Comparison of ENCODE assay signal across 1 cellular context in the genomic region with DNA sequence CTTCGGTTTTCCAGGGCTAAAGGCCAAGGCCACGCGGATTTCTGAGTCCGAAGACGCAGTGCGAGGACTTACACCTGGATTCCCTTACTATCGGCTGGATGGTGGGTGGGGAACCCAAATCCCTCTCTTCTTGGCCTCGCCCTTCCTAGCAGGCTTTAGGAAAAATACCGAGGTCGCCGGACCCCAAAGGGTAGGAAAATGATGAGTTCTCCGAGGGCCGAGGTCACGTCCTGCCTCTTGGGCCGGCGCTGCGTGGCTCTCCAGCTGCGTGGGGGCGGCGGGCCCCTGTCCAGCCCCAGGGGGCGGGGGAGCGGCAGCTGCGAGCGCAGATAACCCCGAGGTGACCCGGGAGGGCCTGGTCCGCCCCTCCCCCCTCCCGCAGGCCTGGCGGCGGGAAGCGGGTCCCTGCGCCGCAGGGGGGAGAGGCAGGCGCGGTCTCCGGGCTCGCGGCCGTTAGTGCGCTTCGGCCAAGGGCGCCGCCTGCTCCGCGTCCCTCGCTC.
TF ChIP-seq lines count a peak whose summit lies in the region.

No MANE protein-coding gene starts in this region.

TF ChIP-seq in K562, 482 proteins besides CTCF, POLR2A, EP300 and RAD21 (continued from another document and continues in another):
- TF ChIP-seq, protein P1, sequence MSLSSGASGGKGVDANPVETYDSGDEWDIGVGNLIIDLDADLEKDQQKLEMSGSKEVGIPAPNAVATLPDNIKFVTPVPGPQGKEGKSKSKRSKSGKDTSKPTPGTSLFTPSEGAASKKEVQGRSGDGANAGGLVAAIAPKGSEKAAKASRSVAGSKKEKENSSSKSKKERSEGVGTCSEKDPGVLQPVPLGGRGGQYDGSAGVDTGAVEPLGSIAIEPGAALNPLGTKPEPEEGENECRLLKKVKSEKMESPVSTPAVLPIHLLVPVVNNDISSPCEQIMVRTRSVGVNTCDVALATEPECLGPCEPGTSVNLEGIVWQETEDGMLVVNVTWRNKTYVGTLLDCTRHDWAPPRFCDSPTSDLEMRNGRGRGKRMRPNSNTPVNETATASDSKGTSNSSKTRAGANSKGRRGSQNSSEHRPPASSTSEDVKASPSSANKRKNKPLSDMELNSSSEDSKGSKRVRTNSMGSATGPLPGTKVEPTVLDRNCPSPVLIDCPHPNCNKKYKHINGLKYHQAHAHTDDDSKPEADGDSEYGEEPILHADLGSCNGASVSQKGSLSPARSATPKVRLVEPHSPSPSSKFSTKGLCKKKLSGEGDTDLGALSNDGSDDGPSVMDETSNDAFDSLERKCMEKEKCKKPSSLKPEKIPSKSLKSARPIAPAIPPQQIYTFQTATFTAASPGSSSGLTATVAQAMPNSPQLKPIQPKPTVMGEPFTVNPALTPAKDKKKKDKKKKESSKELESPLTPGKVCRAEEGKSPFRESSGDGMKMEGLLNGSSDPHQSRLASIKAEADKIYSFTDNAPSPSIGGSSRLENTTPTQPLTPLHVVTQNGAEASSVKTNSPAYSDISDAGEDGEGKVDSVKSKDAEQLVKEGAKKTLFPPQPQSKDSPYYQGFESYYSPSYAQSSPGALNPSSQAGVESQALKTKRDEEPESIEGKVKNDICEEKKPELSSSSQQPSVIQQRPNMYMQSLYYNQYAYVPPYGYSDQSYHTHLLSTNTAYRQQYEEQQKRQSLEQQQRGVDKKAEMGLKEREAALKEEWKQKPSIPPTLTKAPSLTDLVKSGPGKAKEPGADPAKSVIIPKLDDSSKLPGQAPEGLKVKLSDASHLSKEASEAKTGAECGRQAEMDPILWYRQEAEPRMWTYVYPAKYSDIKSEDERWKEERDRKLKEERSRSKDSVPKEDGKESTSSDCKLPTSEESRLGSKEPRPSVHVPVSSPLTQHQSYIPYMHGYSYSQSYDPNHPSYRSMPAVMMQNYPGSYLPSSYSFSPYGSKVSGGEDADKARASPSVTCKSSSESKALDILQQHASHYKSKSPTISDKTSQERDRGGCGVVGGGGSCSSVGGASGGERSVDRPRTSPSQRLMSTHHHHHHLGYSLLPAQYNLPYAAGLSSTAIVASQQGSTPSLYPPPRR (CRISPR knock-in tag; IDR thresholded peaks at IDR 0.05; ENCODE audit: borderline replicate concordance), result 0 out of 2 replicates have a peak, but pooled peaks have one; percentile 59
- TF ChIP-seq TAF9B (IDR thresholded peaks at IDR 0.05; ENCODE audit: partially characterized antibody) (peak; percentile 43), NCOA6 (IDR thresholded peaks at IDR 0.05) (peak; percentile 31; the same call in 1 of the 2 replicates), PML (IDR thresholded peaks at IDR 0.05; ENCODE audit: low read length) (peak; percentile 85), ZNF143 (CRISPR knock-in tag; IDR thresholded peaks at IDR 0.05) (no peak), EGR1 (conservative IDR thresholded peaks at IDR 0.05) (peak; percentile 93), ZNF589 (CRISPR knock-in tag; IDR thresholded peaks at IDR 0.05; ENCODE audit: low read depth) (peak; percentile 94), NFE2 (IDR thresholded peaks at IDR 0.05; ENCODE audit: low read depth) (no peak), CREM (IDR thresholded peaks at IDR 0.05; ENCODE audit: low read depth) (peak; percentile 59), RFX1 (IDR thresholded peaks at IDR 0.05) (no peak), FOXJ3 (CRISPR knock-in tag; IDR thresholded peaks at IDR 0.05) (no peak), JUN (IDR thresholded peaks at IDR 0.05; ENCODE audit: borderline replicate concordance, low read depth, low read length) (0 out of 2 replicates have a peak, but pooled peaks have one; percentile 10), JUN (CRISPR knock-in tag; IDR thresholded peaks at IDR 0.05; ENCODE audit: borderline replicate concordance) (no peak), ZNF766 (CRISPR knock-in tag; conservative IDR thresholded peaks at IDR 0.05) (peak; percentile 65; the same call in 1 of the 2 replicates), KAT7 (CRISPR knock-in tag; IDR thresholded peaks at IDR 0.05; ENCODE audit: borderline replicate concordance) (peak; percentile 66; the same call in 1 of the 2 replicates), MAFF (IDR thresholded peaks at IDR 0.05; ENCODE audit: low read length) (no peak), KLF13 (tag; IDR thresholded peaks at IDR 0.05; ENCODE audit: borderline replicate concordance, low read depth) (peak; percentile 83), SMAD4 (CRISPR knock-in tag; conservative IDR thresholded peaks at IDR 0.05) (peak; percentile 98), MYBL2 (IDR thresholded peaks at IDR 0.05; ENCODE audit: low read depth) (peak; percentile 78), MYBL2 (CRISPR knock-in tag; IDR thresholded peaks at IDR 0.05; ENCODE audit: borderline replicate concordance) (no peak), SETDB1 (IDR thresholded peaks at IDR 0.05; ENCODE audit: low read length) (no peak), TCFL5 (CRISPR knock-in tag; conservative IDR thresholded peaks at IDR 0.05) (no peak), ARNT (IDR thresholded peaks at IDR 0.05) (0 out of 4 replicates have a peak, but pooled peaks of 1 of the 2 experiments have one; percentile 45), ASH1L (IDR thresholded peaks at IDR 0.05; ENCODE audit: borderline replicate concordance, low read depth, partially characterized antibody) (no peak), RNF2 (IDR thresholded peaks at IDR 0.05) (peak; percentile 98), BRD9 (IDR thresholded peaks at IDR 0.05; ENCODE audit: low read depth, partially characterized antibody) (no peak), DACH1 (IDR thresholded peaks at IDR 0.05; ENCODE audit: partially characterized antibody) (peak; percentile 71), ZBTB17 (CRISPR knock-in tag; IDR thresholded peaks at IDR 0.05) (peak; percentile 48; the same call in 1 of the 2 replicates)
- TF ChIP-seq, protein P2, sequence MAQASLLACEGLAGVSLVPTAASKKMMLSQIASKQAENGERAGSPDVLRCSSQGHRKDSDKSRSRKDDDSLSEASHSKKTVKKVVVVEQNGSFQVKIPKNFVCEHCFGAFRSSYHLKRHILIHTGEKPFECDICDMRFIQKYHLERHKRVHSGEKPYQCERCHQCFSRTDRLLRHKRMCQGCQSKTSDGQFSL (CRISPR knock-in tag; IDR thresholded peaks at IDR 0.05), result peak; percentile 60; the same call in 1 of the 2 replicates
- TF ChIP-seq, protein P2 (tag; IDR thresholded peaks at IDR 0.05), result peak in 1 of 2 experiments; percentile 11; a peak in 1 of 4 replicates
- TF ChIP-seq, protein P3, sequence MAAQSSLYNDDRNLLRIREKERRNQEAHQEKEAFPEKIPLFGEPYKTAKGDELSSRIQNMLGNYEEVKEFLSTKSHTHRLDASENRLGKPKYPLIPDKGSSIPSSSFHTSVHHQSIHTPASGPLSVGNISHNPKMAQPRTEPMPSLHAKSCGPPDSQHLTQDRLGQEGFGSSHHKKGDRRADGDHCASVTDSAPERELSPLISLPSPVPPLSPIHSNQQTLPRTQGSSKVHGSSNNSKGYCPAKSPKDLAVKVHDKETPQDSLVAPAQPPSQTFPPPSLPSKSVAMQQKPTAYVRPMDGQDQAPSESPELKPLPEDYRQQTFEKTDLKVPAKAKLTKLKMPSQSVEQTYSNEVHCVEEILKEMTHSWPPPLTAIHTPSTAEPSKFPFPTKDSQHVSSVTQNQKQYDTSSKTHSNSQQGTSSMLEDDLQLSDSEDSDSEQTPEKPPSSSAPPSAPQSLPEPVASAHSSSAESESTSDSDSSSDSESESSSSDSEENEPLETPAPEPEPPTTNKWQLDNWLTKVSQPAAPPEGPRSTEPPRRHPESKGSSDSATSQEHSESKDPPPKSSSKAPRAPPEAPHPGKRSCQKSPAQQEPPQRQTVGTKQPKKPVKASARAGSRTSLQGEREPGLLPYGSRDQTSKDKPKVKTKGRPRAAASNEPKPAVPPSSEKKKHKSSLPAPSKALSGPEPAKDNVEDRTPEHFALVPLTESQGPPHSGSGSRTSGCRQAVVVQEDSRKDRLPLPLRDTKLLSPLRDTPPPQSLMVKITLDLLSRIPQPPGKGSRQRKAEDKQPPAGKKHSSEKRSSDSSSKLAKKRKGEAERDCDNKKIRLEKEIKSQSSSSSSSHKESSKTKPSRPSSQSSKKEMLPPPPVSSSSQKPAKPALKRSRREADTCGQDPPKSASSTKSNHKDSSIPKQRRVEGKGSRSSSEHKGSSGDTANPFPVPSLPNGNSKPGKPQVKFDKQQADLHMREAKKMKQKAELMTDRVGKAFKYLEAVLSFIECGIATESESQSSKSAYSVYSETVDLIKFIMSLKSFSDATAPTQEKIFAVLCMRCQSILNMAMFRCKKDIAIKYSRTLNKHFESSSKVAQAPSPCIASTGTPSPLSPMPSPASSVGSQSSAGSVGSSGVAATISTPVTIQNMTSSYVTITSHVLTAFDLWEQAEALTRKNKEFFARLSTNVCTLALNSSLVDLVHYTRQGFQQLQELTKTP (IDR thresholded peaks at IDR 0.05; ENCODE audit: low read depth in 1 of 2, partially characterized antibody in 2 of 2), result no peak
- TF ChIP-seq, protein P4, sequence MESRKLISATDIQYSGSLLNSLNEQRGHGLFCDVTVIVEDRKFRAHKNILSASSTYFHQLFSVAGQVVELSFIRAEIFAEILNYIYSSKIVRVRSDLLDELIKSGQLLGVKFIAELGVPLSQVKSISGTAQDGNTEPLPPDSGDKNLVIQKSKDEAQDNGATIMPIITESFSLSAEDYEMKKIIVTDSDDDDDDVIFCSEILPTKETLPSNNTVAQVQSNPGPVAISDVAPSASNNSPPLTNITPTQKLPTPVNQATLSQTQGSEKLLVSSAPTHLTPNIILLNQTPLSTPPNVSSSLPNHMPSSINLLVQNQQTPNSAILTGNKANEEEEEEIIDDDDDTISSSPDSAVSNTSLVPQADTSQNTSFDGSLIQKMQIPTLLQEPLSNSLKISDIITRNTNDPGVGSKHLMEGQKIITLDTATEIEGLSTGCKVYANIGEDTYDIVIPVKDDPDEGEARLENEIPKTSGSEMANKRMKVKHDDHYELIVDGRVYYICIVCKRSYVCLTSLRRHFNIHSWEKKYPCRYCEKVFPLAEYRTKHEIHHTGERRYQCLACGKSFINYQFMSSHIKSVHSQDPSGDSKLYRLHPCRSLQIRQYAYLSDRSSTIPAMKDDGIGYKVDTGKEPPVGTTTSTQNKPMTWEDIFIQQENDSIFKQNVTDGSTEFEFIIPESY (CRISPR knock-in tag; IDR thresholded peaks at IDR 0.05), result no peak; the same call in 1 of the 2 replicates
- TF ChIP-seq, protein P5, sequence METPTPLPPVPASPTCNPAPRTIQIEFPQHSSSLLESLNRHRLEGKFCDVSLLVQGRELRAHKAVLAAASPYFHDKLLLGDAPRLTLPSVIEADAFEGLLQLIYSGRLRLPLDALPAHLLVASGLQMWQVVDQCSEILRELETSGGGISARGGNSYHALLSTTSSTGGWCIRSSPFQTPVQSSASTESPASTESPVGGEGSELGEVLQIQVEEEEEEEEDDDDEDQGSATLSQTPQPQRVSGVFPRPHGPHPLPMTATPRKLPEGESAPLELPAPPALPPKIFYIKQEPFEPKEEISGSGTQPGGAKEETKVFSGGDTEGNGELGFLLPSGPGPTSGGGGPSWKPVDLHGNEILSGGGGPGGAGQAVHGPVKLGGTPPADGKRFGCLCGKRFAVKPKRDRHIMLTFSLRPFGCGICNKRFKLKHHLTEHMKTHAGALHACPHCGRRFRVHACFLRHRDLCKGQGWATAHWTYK (CRISPR knock-in tag; IDR thresholded peaks at IDR 0.05), result 0 out of 2 replicates have a peak, but pooled peaks have one; percentile 64
- TF ChIP-seq, protein P6, sequence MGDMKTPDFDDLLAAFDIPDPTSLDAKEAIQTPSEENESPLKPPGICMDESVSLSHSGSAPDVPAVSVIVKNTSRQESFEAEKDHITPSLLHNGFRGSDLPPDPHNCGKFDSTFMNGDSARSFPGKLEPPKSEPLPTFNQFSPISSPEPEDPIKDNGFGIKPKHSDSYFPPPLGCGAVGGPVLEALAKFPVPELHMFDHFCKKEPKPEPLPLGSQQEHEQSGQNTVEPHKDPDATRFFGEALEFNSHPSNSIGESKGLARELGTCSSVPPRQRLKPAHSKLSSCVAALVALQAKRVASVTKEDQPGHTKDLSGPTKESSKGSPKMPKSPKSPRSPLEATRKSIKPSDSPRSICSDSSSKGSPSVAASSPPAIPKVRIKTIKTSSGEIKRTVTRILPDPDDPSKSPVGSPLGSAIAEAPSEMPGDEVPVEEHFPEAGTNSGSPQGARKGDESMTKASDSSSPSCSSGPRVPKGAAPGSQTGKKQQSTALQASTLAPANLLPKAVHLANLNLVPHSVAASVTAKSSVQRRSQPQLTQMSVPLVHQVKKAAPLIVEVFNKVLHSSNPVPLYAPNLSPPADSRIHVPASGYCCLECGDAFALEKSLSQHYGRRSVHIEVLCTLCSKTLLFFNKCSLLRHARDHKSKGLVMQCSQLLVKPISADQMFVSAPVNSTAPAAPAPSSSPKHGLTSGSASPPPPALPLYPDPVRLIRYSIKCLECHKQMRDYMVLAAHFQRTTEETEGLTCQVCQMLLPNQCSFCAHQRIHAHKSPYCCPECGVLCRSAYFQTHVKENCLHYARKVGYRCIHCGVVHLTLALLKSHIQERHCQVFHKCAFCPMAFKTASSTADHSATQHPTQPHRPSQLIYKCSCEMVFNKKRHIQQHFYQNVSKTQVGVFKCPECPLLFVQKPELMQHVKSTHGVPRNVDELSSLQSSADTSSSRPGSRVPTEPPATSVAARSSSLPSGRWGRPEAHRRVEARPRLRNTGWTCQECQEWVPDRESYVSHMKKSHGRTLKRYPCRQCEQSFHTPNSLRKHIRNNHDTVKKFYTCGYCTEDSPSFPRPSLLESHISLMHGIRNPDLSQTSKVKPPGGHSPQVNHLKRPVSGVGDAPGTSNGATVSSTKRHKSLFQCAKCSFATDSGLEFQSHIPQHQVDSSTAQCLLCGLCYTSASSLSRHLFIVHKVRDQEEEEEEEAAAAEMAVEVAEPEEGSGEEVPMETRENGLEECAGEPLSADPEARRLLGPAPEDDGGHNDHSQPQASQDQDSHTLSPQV (IDR thresholded peaks at IDR 0.05), result peak; percentile 89; the same call in 1 of the 2 replicates
- TF ChIP-seq, protein P7, sequence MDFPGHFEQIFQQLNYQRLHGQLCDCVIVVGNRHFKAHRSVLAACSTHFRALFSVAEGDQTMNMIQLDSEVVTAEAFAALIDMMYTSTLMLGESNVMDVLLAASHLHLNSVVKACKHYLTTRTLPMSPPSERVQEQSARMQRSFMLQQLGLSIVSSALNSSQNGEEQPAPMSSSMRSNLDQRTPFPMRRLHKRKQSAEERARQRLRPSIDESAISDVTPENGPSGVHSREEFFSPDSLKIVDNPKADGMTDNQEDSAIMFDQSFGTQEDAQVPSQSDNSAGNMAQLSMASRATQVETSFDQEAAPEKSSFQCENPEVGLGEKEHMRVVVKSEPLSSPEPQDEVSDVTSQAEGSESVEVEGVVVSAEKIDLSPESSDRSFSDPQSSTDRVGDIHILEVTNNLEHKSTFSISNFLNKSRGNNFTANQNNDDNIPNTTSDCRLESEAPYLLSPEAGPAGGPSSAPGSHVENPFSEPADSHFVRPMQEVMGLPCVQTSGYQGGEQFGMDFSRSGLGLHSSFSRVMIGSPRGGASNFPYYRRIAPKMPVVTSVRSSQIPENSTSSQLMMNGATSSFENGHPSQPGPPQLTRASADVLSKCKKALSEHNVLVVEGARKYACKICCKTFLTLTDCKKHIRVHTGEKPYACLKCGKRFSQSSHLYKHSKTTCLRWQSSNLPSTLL (IDR thresholded peaks at IDR 0.05), result no peak
- TF ChIP-seq, protein P8, sequence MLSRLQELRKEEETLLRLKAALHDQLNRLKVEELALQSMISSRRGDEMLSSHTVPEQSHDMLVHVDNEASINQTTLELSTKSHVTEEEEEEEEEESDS (CRISPR knock-in tag; IDR thresholded peaks at IDR 0.05), result no peak
